22 cellular contexts compared by ENCODE assay signal in the genomic region with DNA sequence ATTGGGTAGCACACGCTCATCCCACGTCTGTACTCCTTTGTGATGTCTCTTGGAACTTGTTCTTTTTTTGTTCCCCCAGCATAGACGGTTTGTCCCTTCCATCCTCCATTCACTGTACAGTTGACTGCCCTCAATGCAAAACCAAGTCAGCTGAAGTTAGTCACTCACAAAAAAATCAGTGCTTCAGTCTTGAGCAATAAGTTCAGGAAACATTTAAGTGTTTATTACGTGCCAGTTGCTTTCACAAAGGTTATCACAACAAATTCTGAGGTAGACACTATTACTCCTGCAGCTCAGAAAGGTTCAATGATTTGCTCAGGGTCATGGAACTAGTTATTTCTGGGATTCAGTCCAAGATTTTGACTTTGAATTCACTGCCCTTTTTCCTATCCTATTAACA.
DNase-seq lines count a peak whose midpoint lies in the region; ATAC-seq and TF ChIP-seq lines count a peak whose summit lies in the region.
"Had no signal": no experiment of that assay in that cellular context is flagged by ENCODE, and none has a peak within 500 bp of the region (broad histone marks: within the 10 kb centered on the region; RNA-seq: fewer than 3 reads in every experiment).

No MANE protein-coding gene starts in this region.

- no peaks in the 10 kb centered on the region for H3K9me3 Mint-ChIP-seq in osteocyte (ENCODE audit: unreplicated experiment)
- H3K9me3 Mint-ChIP-seq in stimulated activated memory B cell treated with anti-CD40 and anti-IgM and Interleukin-4, amounts not matched to agents 10 μg/mL and 1 μg/mL and 100 μg/mL, for 72 hours: no peaks in the 10 kb centered on the region
- H3K9me3 Mint-ChIP-seq: activated T-cell treated with anti-CD3 and anti-CD28 coated beads, Interleukin-2, amount 50 U/mL, for 24 hours had no signal

- intact Hi-C loops in dorsolateral prefrontal cortex (cut with DNase I): no loop called here

- H3K4me2 ChIP-seq in fibroblast of lung (ENCODE audit: extremely low read depth, insufficient read depth, low read length): no peak overlapping the region

- no peaks in the 10 kb centered on the region for H3K27me3 Mint-ChIP-seq in osteocyte (ENCODE audit: unreplicated experiment)
- H3K27me3 Mint-ChIP-seq in stimulated activated memory B cell treated with anti-CD40 and anti-IgM and Interleukin-4, amounts not matched to agents 10 μg/mL and 1 μg/mL and 100 μg/mL, for 72 hours: no peaks in the 10 kb centered on the region
- H3K27me3 Mint-ChIP-seq: activated naive CD8-positive, alpha-beta T cell treated with anti-CD3 and anti-CD28 coated beads, Interleukin-2, amount 10 ng/mL, durations not matched to agents 7 days and 5 days; activated T-cell treated with anti-CD3 and anti-CD28 coated beads, Interleukin-2, amount 50 U/mL, for 24 hours had no signal

- no peaks in the 10 kb centered on the region for H3K27me3 ChIP-seq in fibroblast of lung (ENCODE audit: control insufficient read depth, insufficient read depth, low read length)
- no peaks in the 10 kb centered on the region for H3K27me3 ChIP-seq in dorsolateral prefrontal cortex
- H3K27me3 ChIP-seq: BE2C, MG63 had no signal

- no peaks in the 10 kb centered on the region for H3K79me2 ChIP-seq in fibroblast of lung (ENCODE audit: control insufficient read depth, insufficient read depth, low read length)

- H3K4me3 ChIP-seq in fibroblast of lung (replicated peaks in 1 of 4; ENCODE audit: control extremely low read depth in 1 of 4, insufficient read depth in 1 of 4, low read depth in 3 of 4, low read length in 4 of 4) (no peak overlapping the region), dorsolateral prefrontal cortex (no peak overlapping the region)
- H3K4me3 ChIP-seq: MG63, SK-N-MC had no signal

- DNase-seq in EH (ENCODE audit: low read depth) (peak; percentile 50), NCI-H460 (ENCODE audit: extremely low read depth, low read depth) (peak; percentile 79), fibroblast of lung (ENCODE audit: low read depth in 2 of 2) (peak; percentile 42 to 68), osteocyte (ENCODE audit: extremely low spot score, unreplicated experiment) (no peak), dorsolateral prefrontal cortex (no peak), NCI-H345 (lab: John Stamatoyannopoulos, UW) (no peak)
- DNase-seq: activated naive CD8-positive, alpha-beta T cell treated with anti-CD3 and anti-CD28 coated beads, Interleukin-2, amount 10 ng/mL, durations not matched to agents 7 days and 5 days; activated T-cell treated with anti-CD3 and anti-CD28 coated beads, Interleukin-2, amount 50 U/mL, for 24 hours; BE2C; hippocampal formation; MG63; NCI-H1694 treated with DMSO at 0.1 percent for 48 hours; NCI-H524 treated with DMSO at 0.1 percent for 48 hours; OCI-M1; posterior cingulate gyrus; stimulated activated CD4-positive, alpha-beta T cell treated with anti-CD3 and anti-CD28 coated beads, Interleukin-15, amount 100 ng/mL, for 24 hours; substantia nigra had no signal

- H3K27ac Mint-ChIP-seq in osteocyte (ENCODE audit: unreplicated experiment): peak overlapping the region; percentile 21
- no peak overlapping the region for H3K27ac Mint-ChIP-seq in stimulated activated memory B cell treated with anti-CD40 and anti-IgM and Interleukin-4, amounts not matched to agents 10 μg/mL and 1 μg/mL and 100 μg/mL, for 72 hours
- H3K27ac Mint-ChIP-seq: activated naive CD8-positive, alpha-beta T cell treated with anti-CD3 and anti-CD28 coated beads, Interleukin-2, amount 10 ng/mL, durations not matched to agents 7 days and 5 days; activated T-cell treated with anti-CD3 and anti-CD28 coated beads, Interleukin-2, amount 50 U/mL, for 24 hours had no signal

- no peaks in the 10 kb centered on the region for H3K36me3 ChIP-seq in fibroblast of lung (ENCODE audit: control insufficient read depth, insufficient read depth, low read length)
- H3K36me3 ChIP-seq: BE2C, MG63 had no signal

- H3K27ac ChIP-seq in fibroblast of lung (ENCODE audit: insufficient read depth, low read length): no peak overlapping the region
- H3K27ac ChIP-seq in dorsolateral prefrontal cortex: no peak overlapping the region
- H3K27ac ChIP-seq: epithelial cell of prostate, SK-N-MC had no signal

- no peaks in the 10 kb centered on the region for H4K20me1 ChIP-seq in fibroblast of lung (ENCODE audit: control insufficient read depth, extremely low read depth, insufficient read depth, low read length)

- ATAC-seq in stimulated activated memory B cell treated with anti-CD40 and anti-IgM and Interleukin-4, amounts not matched to agents 10 μg/mL and 1 μg/mL and 100 μg/mL, for 72 hours: no peak
- ATAC-seq in HG03135 (IDR thresholded peaks at IDR 0.05; ENCODE audit: unreplicated experiment): no peak
- ATAC-seq: left lobe of liver had no signal

- H3K4me1 ChIP-seq in fibroblast of lung (ENCODE audit: control insufficient read depth, extremely low read depth, insufficient read depth, low read length): no peaks in the 10 kb centered on the region
- H3K4me1 ChIP-seq: BE2C had no signal

- peaks cover 33% of the 10 kb centered on the region for H3K4me1 Mint-ChIP-seq in osteocyte (ENCODE audit: unreplicated experiment)
- H3K4me1 Mint-ChIP-seq in stimulated activated memory B cell treated with anti-CD40 and anti-IgM and Interleukin-4, amounts not matched to agents 10 μg/mL and 1 μg/mL and 100 μg/mL, for 72 hours: no peaks in the 10 kb centered on the region
- H3K4me1 Mint-ChIP-seq: activated naive CD8-positive, alpha-beta T cell treated with anti-CD3 and anti-CD28 coated beads, Interleukin-2, amount 10 ng/mL, durations not matched to agents 7 days and 5 days had no signal

- H3K4me3 Mint-ChIP-seq in osteocyte (ENCODE audit: unreplicated experiment): no peak overlapping the region
- H3K4me3 Mint-ChIP-seq in stimulated activated memory B cell treated with anti-CD40 and anti-IgM and Interleukin-4, amounts not matched to agents 10 μg/mL and 1 μg/mL and 100 μg/mL, for 72 hours: no peak overlapping the region
- H3K4me3 Mint-ChIP-seq: activated naive CD8-positive, alpha-beta T cell treated with anti-CD3 and anti-CD28 coated beads, Interleukin-2, amount 10 ng/mL, durations not matched to agents 7 days and 5 days; activated T-cell treated with anti-CD3 and anti-CD28 coated beads, Interleukin-2, amount 50 U/mL, for 24 hours had no signal

- peaks cover 2% of the 10 kb centered on the region for H3K36me3 Mint-ChIP-seq in osteocyte (ENCODE audit: unreplicated experiment)
- no peaks in the 10 kb centered on the region for H3K36me3 Mint-ChIP-seq in stimulated activated memory B cell treated with anti-CD40 and anti-IgM and Interleukin-4, amounts not matched to agents 10 μg/mL and 1 μg/mL and 100 μg/mL, for 72 hours
- H3K36me3 Mint-ChIP-seq: activated naive CD8-positive, alpha-beta T cell treated with anti-CD3 and anti-CD28 coated beads, Interleukin-2, amount 10 ng/mL, durations not matched to agents 7 days and 5 days had no signal

- TF ChIP-seq CTCF in fibroblast of lung (conservative IDR thresholded peaks at IDR 0.05 in 1 of 2, IDR thresholded peaks at IDR 0.05 in 1 of 2; ENCODE audit: low read depth in 1 of 2, low read length in 2 of 2) (no peak), osteocyte (IDR thresholded peaks at IDR 0.05) (no peak), dorsolateral prefrontal cortex (IDR thresholded peaks at IDR 0.05 in 54 of 56, conservative IDR thresholded peaks at IDR 0.05 in 2 of 56; ENCODE audit: low read depth in 1 of 56, partially characterized antibody in 56 of 56) (no peak)

- H3K9me3 ChIP-seq in fibroblast of lung (ENCODE audit: control insufficient read depth, insufficient read depth, low read depth, low read length): no peaks in the 10 kb centered on the region
- H3K9me3 ChIP-seq: BE2C, MG63 had no signal

- H3K9ac ChIP-seq in fibroblast of lung (ENCODE audit: insufficient read depth, low read length): no peak overlapping the region

- no peak overlapping the region for H2AFZ ChIP-seq in fibroblast of lung (ENCODE audit: low read length)

Comparison
In these comparisons a context has a peak if more than half of its experiments do, and no peak if none do; other contexts are left out.
1. DNase-seq: peak in EH (single experiment), NCI-H460 (single experiment) and fibroblast of lung (2 of 2); none in osteocyte (single experiment), dorsolateral prefrontal cortex (0 of 10) and NCI-H345 (single experiment).